9 cellular contexts compared by ENCODE assay signal in genomic region chr16:2969545-2970521, GRCh38. TPM values are rescaled to one million over a fixed set of nuclear protein-coding genes. Genes with fewer than 3 reads are reported as not detected.
DNase-seq lines count a peak whose midpoint lies in the region; ATAC-seq and TF ChIP-seq lines count a peak whose summit lies in the region.
"Had no signal": no experiment of that assay in that cellular context is flagged by ENCODE, and none has a peak within 500 bp of the region (broad histone marks: within the 10 kb centered on the region; RNA-seq: fewer than 3 reads in every experiment).

No MANE protein-coding gene starts in this region.

- WGBS in ovary, 3 donors = 3 to 8% (median 3%) methylated on average over 19 to 83 of the region's 83 CpGs
- 4% methylated on average over 83 of the region's 83 CpGs for WGBS in urinary bladder

- in situ Hi-C loops in SK-MEL-5 (cut with HindIII; ENCODE audit: low pct_unique_long_range_greater_than_20kb, low sequenced_read_pairs) = no loop called here

- H3K4me1 ChIP-seq in BLaER1 (peaks cover 77% of the 10 kb centered on the region), ovary (ENCODE audit: insufficient read depth) (peaks cover 8% of the 10 kb centered on the region), urinary bladder (ENCODE audit: insufficient read depth) (peaks cover 3% of the 10 kb centered on the region)

- H3K9ac ChIP-seq in BLaER1 = peak overlapping the region; percentile 92

- H3K36me3 ChIP-seq in BLaER1 (peaks cover 28% of the 10 kb centered on the region), ovary (no peaks in the 10 kb centered on the region), urinary bladder (ENCODE audit: insufficient read depth) (no peaks in the 10 kb centered on the region)

- peak overlapping the region; percentile 97 for H3K4me2 ChIP-seq in BLaER1

- peaks cover 86% of the 10 kb centered on the region for H4K20me1 ChIP-seq in BLaER1

- H3K9me3 ChIP-seq in BLaER1 (no peaks in the 10 kb centered on the region), ovary (no peaks in the 10 kb centered on the region)

- no peak for TF ChIP-seq EP300 in ovary (IDR thresholded peaks at IDR 0.05)

- H3K27ac ChIP-seq in BLaER1 (peak overlapping the region; percentile 91), ovary (no peak overlapping the region), urinary bladder (ENCODE audit: low read depth) (no peak overlapping the region)

- H3K27me3 ChIP-seq in BLaER1 = no peaks in the 10 kb centered on the region
- H3K27me3 ChIP-seq in ovary = peaks cover 7% of the 10 kb centered on the region

- H3K4me3 ChIP-seq in BLaER1 (peak overlapping the region; percentile 93), ovary (peak overlapping the region; percentile 40), urinary bladder (ENCODE audit: low read depth, low read length) (peak overlapping the region; percentile 74)

- peak; percentile 40 for TF ChIP-seq POLR2A in GM19193 (IDR thresholded peaks at IDR 0.05; ENCODE audit: extremely low read depth, insufficient read depth, insufficient read length)
- no peak for TF ChIP-seq POLR2A in ovary (IDR thresholded peaks at IDR 0.05)

- DNase-seq in HuH-7.5 (ENCODE audit: low spot score) (peak; percentile 82), SK-MEL-5 (ENCODE audit: low read depth, low spot score) (peak; percentile 60), Right ventricle myocardium inferior (ENCODE audit: missing footprints) (peak; percentile 84), ovary (peak in 1 of 5 donors; percentile 19)
- DNase-seq in activated naive CD4-positive, alpha-beta T cell treated with anti-CD3 and anti-CD28 coated beads, Interleukin-2, amount 50 U/mL, for 16 hours = peak; percentile 75

- peak; percentile 25 for ATAC-seq in Right ventricle myocardium inferior

- intact Hi-C loops in Right ventricle myocardium inferior (cut with DNase I) = no loop called here
- intact Hi-C loops in ovary (cut with DNase I) = no loop called here

- TF ChIP-seq CTCF in ovary (IDR thresholded peaks at IDR 0.05) = no peak

RNA-seq across cellular contexts. Expression of gene PAQR4, which starts 0.7 kb away (rescaled TPM):
- 24.5 and 30.3 TPM in 2 replicates for total RNA-seq in SK-MEL-5 (2014; rRNA removed; shearing (Covaris generic))
- 49.8 and 56.9 TPM in 2 replicates for polyA plus RNA-seq in SK-MEL-5 (2015; cell fraction: cytosol; rRNA removed)
- 76.1 and 88.0 TPM in 2 replicates for polyA plus RNA-seq in SK-MEL-5 (2015; cell fraction: nucleus; rRNA removed)
- total RNA-seq in Right ventricle myocardium inferior = 11.4 TPM
- total RNA-seq in ovary = 1 to 10 TPM in 4 of 7 donors, under 1 TPM in 3; 0.30 to 5.7 (median 2.4) TPM
- polyA plus RNA-seq in ovary = 1 to 10 TPM; 1.4 to 1.5 TPM
- 4.5 TPM for total RNA-seq in urinary bladder
- 5.1 TPM for polyA plus RNA-seq in urinary bladder

RNA-seq across cellular contexts. Expression of gene KREMEN2, which starts 5.8 kb away (rescaled TPM):
- 3.7 and 4.5 TPM in 2 replicates for total RNA-seq in SK-MEL-5 (2014; rRNA removed; shearing (Covaris generic))
- polyA plus RNA-seq in SK-MEL-5 (2015; cell fraction: cytosol; rRNA removed) = 2.5 and 3.2 TPM in 2 replicates
- 9.8 and 10.8 TPM in 2 replicates for polyA plus RNA-seq in SK-MEL-5 (2015; cell fraction: nucleus; rRNA removed)
- total RNA-seq in Right ventricle myocardium inferior (not detected), ovary (under 1 TPM in 4 of 7 donors, not detected in 3; 0.18 to 0.57 (median 0.23) TPM), urinary bladder (0.11 TPM)
- polyA plus RNA-seq in ovary (not detected), urinary bladder (not detected)

RNA-seq across cellular contexts. Expression of gene PKMYT1, which starts 10.4 kb away (rescaled TPM):
- 12.5 and 13.8 TPM in 2 replicates for total RNA-seq in SK-MEL-5 (2014; rRNA removed; shearing (Covaris generic))
- polyA plus RNA-seq in SK-MEL-5 (2015; cell fraction: cytosol; rRNA removed) = 61.0 and 75.3 TPM in 2 replicates
- 99.2 and 159 TPM in 2 replicates for polyA plus RNA-seq in SK-MEL-5 (2015; cell fraction: nucleus; rRNA removed)
- total RNA-seq in Right ventricle myocardium inferior = 2.9 TPM
- 1 to 10 TPM in 3 of 7 donors, under 1 TPM in 2, not detected in 2; 0.23 to 2.6 (median 1.1) TPM for total RNA-seq in ovary
- under 1 TPM in 1 of 2 donors, not detected in 1; 0.52 TPM for polyA plus RNA-seq in ovary
- 2.5 TPM for total RNA-seq in urinary bladder
- polyA plus RNA-seq in urinary bladder = 1.1 TPM

RNA-seq across cellular contexts. Expression of gene CLDN9, which starts 42.9 kb away (rescaled TPM):
- not detected in 2 replicates for total RNA-seq in SK-MEL-5 (2014; rRNA removed; shearing (Covaris generic))
- polyA plus RNA-seq in SK-MEL-5 (2015; cell fraction: cytosol; rRNA removed) = not detected in 2 replicates
- polyA plus RNA-seq in SK-MEL-5 (2015; cell fraction: nucleus; rRNA removed) = not detected in 2 replicates
- total RNA-seq in Right ventricle myocardium inferior (0.32 TPM), ovary (under 1 TPM in 4 of 7 donors, not detected in 3; 0.11 to 0.24 (median 0.19) TPM), urinary bladder (not detected)
- polyA plus RNA-seq in ovary (not detected), urinary bladder (0.04 TPM)
- total RNA-seq: activated CD8-positive, alpha-beta memory T cell treated with anti-CD3 and anti-CD28 coated beads for 36 hours had no signal

RNA-seq across cellular contexts. Expression of gene CLDN6, which starts 48.1 kb away (rescaled TPM):
- not detected in 2 replicates for total RNA-seq in SK-MEL-5 (2014; rRNA removed; shearing (Covaris generic))
- polyA plus RNA-seq in SK-MEL-5 (2015; cell fraction: cytosol; rRNA removed) = 0.06 TPM in 1 of 2 replicates, not detected in the other
- polyA plus RNA-seq in SK-MEL-5 (2015; cell fraction: nucleus; rRNA removed) = not detected in 2 replicates
- total RNA-seq in Right ventricle myocardium inferior = not detected
- total RNA-seq in ovary = 1 to 10 TPM in 1 of 7 donors, not detected in 6; 1.8 TPM
- not detected for polyA plus RNA-seq in ovary
- not detected for total RNA-seq in urinary bladder
- polyA plus RNA-seq in urinary bladder = not detected
- total RNA-seq: activated CD8-positive, alpha-beta memory T cell treated with anti-CD3 and anti-CD28 coated beads for 36 hours had no signal

Comparison
In these comparisons a context has a peak if more than half of its experiments do, and no peak if none do; other contexts are left out.
1. H3K4me3 ChIP-seq: peak in every context shown above with its lines; median percentile 93 in BLaER1; 74 in urinary bladder; 40 in ovary.